In the genomic region with DNA sequence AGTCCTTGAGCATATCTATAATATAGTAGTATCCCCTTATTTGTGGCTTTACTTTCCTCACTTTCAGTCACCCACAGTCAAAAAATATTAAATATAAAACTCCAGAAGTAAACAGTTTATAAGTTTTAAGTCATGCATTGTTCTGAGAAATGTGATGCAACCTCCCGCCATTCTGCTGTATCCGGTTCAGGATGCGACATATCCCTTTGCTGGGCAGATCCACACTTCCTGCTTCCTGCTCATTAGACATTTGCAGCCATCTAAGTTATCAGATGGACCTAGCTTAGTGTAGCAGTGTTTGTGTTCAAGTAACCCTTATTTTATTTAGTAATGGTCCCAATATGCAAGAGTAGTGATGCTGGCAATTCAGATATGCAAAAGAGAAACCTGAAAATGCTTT, we compare ENCODE assay signal across 22 cellular contexts.
"Had no signal": no experiment of that assay in that cellular context is flagged by ENCODE, and none has a peak within 500 bp of the region (broad histone marks: within the 10 kb centered on the region; RNA-seq: fewer than 3 reads in every experiment).

No MANE protein-coding gene starts in this region.

- H3K4me1 ChIP-seq: psoas muscle, right lobe of liver, spleen, uterus had no signal

- ATAC-seq: effector memory CD8-positive, alpha-beta T cell; naive thymus-derived CD4-positive, alpha-beta T cell; psoas muscle; stimulated activated memory B cell treated with anti-CD40 and anti-IgM and Interleukin-4, amounts not matched to agents 10 μg/mL and 1 μg/mL and 100 μg/mL, for 72 hours had no signal

- H3K27ac ChIP-seq: psoas muscle, right lobe of liver, spleen, uterus had no signal

- H3K9me3 ChIP-seq: right lobe of liver, uterus had no signal

- H3K4me1 Mint-ChIP-seq: naive thymus-derived CD4-positive, alpha-beta T cell; nephron progenitor cell; stimulated activated memory B cell treated with anti-CD40 and anti-IgM and Interleukin-4, amounts not matched to agents 10 μg/mL and 1 μg/mL and 100 μg/mL, for 72 hours had no signal

- H3K27ac Mint-ChIP-seq: dendritic cell treated with granulocyte-macrophage colony-stimulating factor and Interleukin-4, amounts not matched to agents 40 ng/mL and 50 ng/mL, for 4 days; effector memory CD8-positive, alpha-beta T cell; naive thymus-derived CD4-positive, alpha-beta T cell; nephron progenitor cell; stimulated activated memory B cell treated with anti-CD40 and anti-IgM and Interleukin-4, amounts not matched to agents 10 μg/mL and 1 μg/mL and 100 μg/mL, for 72 hours had no signal

- H3K36me3 ChIP-seq: right lobe of liver, spleen, uterus had no signal

- H3K4me3 Mint-ChIP-seq: dendritic cell treated with granulocyte-macrophage colony-stimulating factor and Interleukin-4, amounts not matched to agents 40 ng/mL and 50 ng/mL, for 4 days; effector memory CD8-positive, alpha-beta T cell; naive thymus-derived CD4-positive, alpha-beta T cell; nephron progenitor cell; stimulated activated memory B cell treated with anti-CD40 and anti-IgM and Interleukin-4, amounts not matched to agents 10 μg/mL and 1 μg/mL and 100 μg/mL, for 72 hours had no signal

- DNase-seq: effector memory CD8-positive, alpha-beta T cell; erythroblast; foreskin melanocyte; head of caudate nucleus; hippocampal formation; kidney glomerular epithelial cell; mammary epithelial cell; naive thymus-derived CD4-positive, alpha-beta T cell; nephron progenitor cell; psoas muscle; retina; right lobe of liver; spleen; stimulated activated CD4-positive, alpha-beta T cell treated with anti-CD3 and anti-CD28 coated beads, Interleukin-15, amount 100 ng/mL, for 24 hours; stimulated activated CD4-positive, alpha-beta T cell treated with anti-CD3 and anti-CD28 coated beads, Interleukin-1b, Interleukin-23, amount 100 ng/mL, for 48 hours; stimulated activated CD4-positive, alpha-beta T cell treated with anti-CD3 and anti-CD28 coated beads, Interleukin-4, amount 100 ng/mL, for 24 hours; trophoblast cell; uterus had no signal

- H3K27me3 ChIP-seq: right lobe of liver, uterus had no signal

- H3K4me3 ChIP-seq: psoas muscle, right lobe of liver, spleen, uterus had no signal

- H3K36me3 Mint-ChIP-seq: stimulated activated memory B cell treated with anti-CD40 and anti-IgM and Interleukin-4, amounts not matched to agents 10 μg/mL and 1 μg/mL and 100 μg/mL, for 72 hours had no signal

- FAIRE-seq: colon, endothelial cell of umbilical vein had no signal
